ENCODE assay signal across 18 cellular contexts in the genomic region with DNA sequence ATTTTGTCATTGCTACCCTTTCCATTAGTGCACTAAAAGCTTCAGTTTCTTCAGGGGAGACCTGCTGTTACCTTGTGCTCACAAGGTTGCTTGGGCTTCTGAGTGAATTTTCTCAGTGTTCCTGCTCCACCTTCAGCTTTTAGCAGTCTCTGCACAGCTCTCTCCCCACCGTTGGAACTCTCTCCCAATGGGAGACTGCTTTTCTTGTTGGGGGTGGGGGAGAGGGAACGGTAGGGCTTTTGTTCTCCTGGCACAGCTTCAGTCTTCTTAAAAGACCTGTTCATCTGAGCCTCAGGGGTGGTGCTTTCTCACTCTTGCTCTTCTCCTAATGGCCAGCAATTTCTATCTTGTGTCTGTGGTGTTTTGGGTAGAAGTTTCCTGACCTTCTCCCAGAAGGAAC.
DNase-seq lines count a peak whose midpoint lies in the region; ATAC-seq, FAIRE-seq and TF ChIP-seq lines count a peak whose summit lies in the region.
"Had no signal": no experiment of that assay in that cellular context is flagged by ENCODE, and none has a peak within 500 bp of the region (broad histone marks: within the 10 kb centered on the region; RNA-seq: fewer than 3 reads in every experiment).

No MANE protein-coding gene starts in this region.

- TF ChIP-seq EP300 in HepG2 (IDR thresholded peaks at IDR 0.05; ENCODE audit: low read depth in 2 of 2, low read length in 2 of 2) (no peak), HepG2 (CRISPR knock-in tag; IDR thresholded peaks at IDR 0.05; ENCODE audit: borderline replicate concordance) (no peak)

- peak in 1 of 2 experiments; percentile 17; a peak in 1 of 4 replicates for TF ChIP-seq CTCF in GM23338 (conservative IDR thresholded peaks at IDR 0.05; ENCODE audit: low read depth in 2 of 2)
- peak; percentile 9 for TF ChIP-seq CTCF in foreskin keratinocyte (conservative IDR thresholded peaks at IDR 0.05)
- TF ChIP-seq CTCF in nephron (IDR thresholded peaks at IDR 0.05; ENCODE audit: unreplicated experiment in 3 of 3), result no peak
- no peak for TF ChIP-seq CTCF in HepG2 (CRISPR knock-in tag; IDR thresholded peaks at IDR 0.05)

- no peak for TF ChIP-seq POLR2A in HepG2 (IDR thresholded peaks at IDR 0.05; ENCODE audit: insufficient read depth in 1 of 2, low read depth in 2 of 2, low read length in 2 of 2)

- POLR2A ChIA-PET in HepG2 (lab: Yijun Ruan, JAX), result no interaction called here

- CTCF ChIA-PET in HepG2 (lab: Yijun Ruan, JAX; ENCODE audit: low intra/inter-chr PET ratio, low total read pairs), result no interaction called here

- H3K9me3 Mint-ChIP-seq in GM23338, result no peaks in the 10 kb centered on the region
- H3K9me3 Mint-ChIP-seq in nephron, result no peaks in the 10 kb centered on the region
- H3K9me3 Mint-ChIP-seq: T-cell had no signal

- peaks cover 11% of the 10 kb centered on the region; the same call in 1 of the 2 replicates for H3K4me1 ChIP-seq in GM23338 (ENCODE audit: insufficient read depth)
- H3K4me1 ChIP-seq in NT2/D1 (ENCODE audit: insufficient read depth, insufficient read length), result no peaks in the 10 kb centered on the region
- H3K4me1 ChIP-seq in foreskin keratinocyte, result no peaks in the 10 kb centered on the region
- no peaks in the 10 kb centered on the region for H3K4me1 ChIP-seq in HepG2 (ENCODE audit: insufficient read depth, low read length)

- H3K27ac Mint-ChIP-seq in GM23338 (peak overlapping the region; percentile 56; the same call in 1 of the 2 replicates), nephron (peak overlapping the region; percentile 15 to 16 (median 15))
- H3K27ac Mint-ChIP-seq: T-cell had no signal

- FAIRE-seq in HepG2 (lab: Jason Lieb, UNC), result no peak

- peaks cover 19% of the 10 kb centered on the region for H3K4me1 Mint-ChIP-seq in GM23338
- H3K4me1 Mint-ChIP-seq in nephron, result peaks cover 6% of the 10 kb centered on the region
- H3K4me1 Mint-ChIP-seq: T-cell had no signal

- H3K27me3 Mint-ChIP-seq in GM23338 (ENCODE audit: insufficient read depth, low read depth, poor library complexity), result peaks cover 6% of the 10 kb centered on the region
- H3K27me3 Mint-ChIP-seq in nephron (ENCODE audit: low read depth), result no peaks in the 10 kb centered on the region
- H3K27me3 Mint-ChIP-seq: T-cell had no signal

- no peak for TF ChIP-seq RAD21 in HepG2 (CRISPR knock-in tag; IDR thresholded peaks at IDR 0.05)

- H3K9me2 ChIP-seq in GM23338 (ENCODE audit: insufficient read depth), result no peaks in the 10 kb centered on the region
- H3K9me2 ChIP-seq: SK-N-SH had no signal

- in situ Hi-C loops in HepG2 (cut with HindIII; ENCODE audit: extremely low pct_ligation_motif_present, low pct_unique_long_range_greater_than_20kb), result no loop called here

- H3K27me3 ChIP-seq in GM23338 (ENCODE audit: insufficient read depth) (no peaks in the 10 kb centered on the region), NT2/D1 (ENCODE audit: insufficient read depth, insufficient read length) (no peaks in the 10 kb centered on the region), foreskin keratinocyte (no peaks in the 10 kb centered on the region), HepG2 (ENCODE audit: control insufficient read depth in 1 of 2, insufficient read depth in 2 of 2, low read length in 2 of 2) (no peaks in the 10 kb centered on the region)

- H2AFZ ChIP-seq in GM23338 (peak overlapping the region; percentile 89), HepG2 (ENCODE audit: low read length) (no peak overlapping the region)
- H2AFZ ChIP-seq: GM23248 had no signal

- H3K4me3 ChIP-seq in GM23338 (no peak overlapping the region), NT2/D1 (ENCODE audit: insufficient read length, low read depth) (no peak overlapping the region), HepG2 (replicated peaks in 1 of 3; ENCODE audit: insufficient read depth in 1 of 3, low read depth in 2 of 3, low read length in 3 of 3) (no peak overlapping the region)
- H3K4me3 ChIP-seq: GM23248 had no signal

- ATAC-seq in GM23338 (peak; percentile 99), foreskin keratinocyte (no peak), HepG2 (no peak), GM21786 (IDR thresholded peaks at IDR 0.05; ENCODE audit: unreplicated experiment) (no peak), GM18502 (IDR thresholded peaks at IDR 0.05; ENCODE audit: poor library complexity, unreplicated experiment) (no peak)
- ATAC-seq: T-cell had no signal

- H3K4me2 ChIP-seq in GM23338 (no peak overlapping the region), HepG2 (ENCODE audit: low read depth, low read length) (no peak overlapping the region)
- H3K4me2 ChIP-seq: SK-N-SH had no signal

- H3K9ac ChIP-seq in NT2/D1 (ENCODE audit: insufficient read length, low read depth) (no peak overlapping the region), HepG2 (ENCODE audit: insufficient read depth, low read depth, low read length) (no peak overlapping the region)
- H3K9ac ChIP-seq: GM23248, SK-N-SH had no signal

- H3K9me3 ChIP-seq in NT2/D1 (ENCODE audit: insufficient read depth, low read length) (no peaks in the 10 kb centered on the region), HepG2 (ENCODE audit: low read length) (no peaks in the 10 kb centered on the region)
- H3K9me3 ChIP-seq: SK-N-SH had no signal

- no peaks in the 10 kb centered on the region for H3K36me3 Mint-ChIP-seq in GM23338 (ENCODE audit: low read depth)
- no peaks in the 10 kb centered on the region for H3K36me3 Mint-ChIP-seq in nephron (ENCODE audit: low read depth)
- H3K36me3 Mint-ChIP-seq: T-cell had no signal

- peak; percentile 34 for DNase-seq in GM23338 (ENCODE audit: low spot score)
- peak; percentile 8 for DNase-seq in NT2/D1 (ENCODE audit: low read depth, low spot score)
- DNase-seq in foreskin keratinocyte, result no peak
- DNase-seq in HepG2 (ENCODE audit: low spot score), result no peak
- no peak for DNase-seq in OCI-M2 (lab: John Stamatoyannopoulos, UW; ENCODE audit: unreplicated experiment)
- DNase-seq: COR-L47, GDM1, GM23248, KG1, NCI-H1105 treated with DMSO at 0.1 percent for 48 hours, NCI-H187 treated with DMSO at 0.1 percent for 48 hours, NCI-H526, SHP77, SK-N-SH, T-cell had no signal

- no TSS peak for BruUV-seq in HepG2 (replicated peaks; lab: Mats Ljungman, UMichigan)

- H3K79me2 ChIP-seq in GM23338 (replicated peaks; ENCODE audit: insufficient read depth) (no peaks in the 10 kb centered on the region), HepG2 (ENCODE audit: insufficient read depth, low read length) (no peaks in the 10 kb centered on the region)

- WGBS in HepG2 (ENCODE audit: low lambda C conversion rate), result 3% methylated on average over 2 of the region's 2 CpGs

- H3K4me3 Mint-ChIP-seq in GM23338 (no peak overlapping the region), nephron (no peak overlapping the region)
- H3K4me3 Mint-ChIP-seq: T-cell had no signal

- H3K36me3 ChIP-seq in GM23338 (ENCODE audit: insufficient read depth) (no peaks in the 10 kb centered on the region), NT2/D1 (ENCODE audit: insufficient read depth, insufficient read length, low read length) (no peaks in the 10 kb centered on the region), HepG2 (replicated peaks in 1 of 2; ENCODE audit: control insufficient read depth in 1 of 2, insufficient read depth in 2 of 2, low read length in 2 of 2) (no peaks in the 10 kb centered on the region)

- no peak overlapping the region for H3K27ac ChIP-seq in GM23338 (ENCODE audit: low read depth)
- no peak overlapping the region for H3K27ac ChIP-seq in foreskin keratinocyte
- H3K27ac ChIP-seq in HepG2 (ENCODE audit: extremely low read length, insufficient read depth, low read length), result no peak overlapping the region
- H3K27ac ChIP-seq: GM23248 had no signal

- H4K20me1 ChIP-seq in GM23338 (replicated peaks; ENCODE audit: insufficient read depth) (no peaks in the 10 kb centered on the region), HepG2 (ENCODE audit: insufficient read depth, low read length) (no peaks in the 10 kb centered on the region)

- intact Hi-C loops in HepG2 (cut with micrococcal nuclease; ENCODE audit: unreplicated experiment), result no loop called here

- no peaks in the 10 kb centered on the region for H3F3A ChIP-seq in GM23338 (replicated peaks; ENCODE audit: low read depth)

TF ChIP-seq in HepG2, 621 proteins besides CTCF, POLR2A, EP300 and RAD21 (continues in another document):
- TF ChIP-seq KLF16 (CRISPR knock-in tag; IDR thresholded peaks at IDR 0.05), result no peak
- TF ChIP-seq, protein P1, sequence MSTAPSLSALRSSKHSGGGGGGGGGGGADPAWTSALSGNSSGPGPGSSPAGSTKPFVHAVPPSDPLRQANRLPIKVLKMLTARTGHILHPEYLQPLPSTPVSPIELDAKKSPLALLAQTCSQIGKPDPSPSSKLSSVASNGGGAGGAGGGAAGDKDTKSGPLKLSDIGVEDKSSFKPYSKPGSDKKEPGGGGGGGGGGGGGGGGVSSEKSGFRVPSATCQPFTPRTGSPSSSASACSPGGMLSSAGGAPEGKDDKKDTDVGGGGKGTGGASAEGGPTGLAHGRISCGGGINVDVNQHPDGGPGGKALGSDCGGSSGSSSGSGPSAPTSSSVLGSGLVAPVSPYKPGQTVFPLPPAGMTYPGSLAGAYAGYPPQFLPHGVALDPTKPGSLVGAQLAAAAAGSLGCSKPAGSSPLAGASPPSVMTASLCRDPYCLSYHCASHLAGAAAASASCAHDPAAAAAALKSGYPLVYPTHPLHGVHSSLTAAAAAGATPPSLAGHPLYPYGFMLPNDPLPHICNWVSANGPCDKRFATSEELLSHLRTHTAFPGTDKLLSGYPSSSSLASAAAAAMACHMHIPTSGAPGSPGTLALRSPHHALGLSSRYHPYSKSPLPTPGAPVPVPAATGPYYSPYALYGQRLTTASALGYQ (CRISPR knock-in tag; IDR thresholded peaks at IDR 0.05), result no peak
- TF ChIP-seq, protein P2, sequence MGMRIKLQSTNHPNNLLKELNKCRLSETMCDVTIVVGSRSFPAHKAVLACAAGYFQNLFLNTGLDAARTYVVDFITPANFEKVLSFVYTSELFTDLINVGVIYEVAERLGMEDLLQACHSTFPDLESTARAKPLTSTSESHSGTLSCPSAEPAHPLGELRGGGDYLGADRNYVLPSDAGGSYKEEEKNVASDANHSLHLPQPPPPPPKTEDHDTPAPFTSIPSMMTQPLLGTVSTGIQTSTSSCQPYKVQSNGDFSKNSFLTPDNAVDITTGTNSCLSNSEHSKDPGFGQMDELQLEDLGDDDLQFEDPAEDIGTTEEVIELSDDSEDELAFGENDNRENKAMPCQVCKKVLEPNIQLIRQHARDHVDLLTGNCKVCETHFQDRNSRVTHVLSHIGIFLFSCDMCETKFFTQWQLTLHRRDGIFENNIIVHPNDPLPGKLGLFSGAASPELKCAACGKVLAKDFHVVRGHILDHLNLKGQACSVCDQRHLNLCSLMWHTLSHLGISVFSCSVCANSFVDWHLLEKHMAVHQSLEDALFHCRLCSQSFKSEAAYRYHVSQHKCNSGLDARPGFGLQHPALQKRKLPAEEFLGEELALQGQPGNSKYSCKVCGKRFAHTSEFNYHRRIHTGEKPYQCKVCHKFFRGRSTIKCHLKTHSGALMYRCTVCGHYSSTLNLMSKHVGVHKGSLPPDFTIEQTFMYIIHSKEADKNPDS (CRISPR knock-in tag; IDR thresholded peaks at IDR 0.05), result no peak

Comparison
In these comparisons a context has a peak if more than half of its experiments do, and no peak if none do; other contexts are left out.
1. DNase-seq: peak in GM23338 (single experiment) and NT2/D1 (single experiment); none in foreskin keratinocyte (0 of 2), HepG2 (single experiment) and OCI-M2 (single experiment).